ENCODE assay signal across 8 cellular contexts in genomic region chr12:8692573-8692972, GRCh38. TPM values are rescaled to one million over a fixed set of nuclear protein-coding genes. Genes with fewer than 3 reads are reported as not detected.
DNase-seq lines count a peak whose midpoint lies in the region; ATAC-seq, FAIRE-seq and TF ChIP-seq lines count a peak whose summit lies in the region.

No MANE protein-coding gene starts in this region.

- H3K4me3 Mint-ChIP-seq in activated naive CD8-positive, alpha-beta T cell treated with anti-CD3 and anti-CD28 coated beads, Interleukin-2, amount 50 U/mL, for 24 hours, result no peak overlapping the region

- H3K27ac Mint-ChIP-seq in activated naive CD8-positive, alpha-beta T cell treated with anti-CD3 and anti-CD28 coated beads, Interleukin-2, amount 50 U/mL, for 24 hours, result no peak overlapping the region

- CTCF ChIA-PET in K562 (lab: Yijun Ruan, JAX; ENCODE audit: low intra/inter-chr PET ratio), result no interaction called here

- DNase-seq in AG20443 (ENCODE audit: low spot score) (peak; percentile 37), NCI-H1105 (lab: John Stamatoyannopoulos, UW) (peak; percentile 32), K562 (ENCODE audit: extremely low read depth in 1 of 4, low spot score in 3 of 4) (peak in 2 of 4 experiments; percentile 34 to 51), ACHN (no peak)
- no peak for DNase-seq in activated naive CD8-positive, alpha-beta T cell treated with anti-CD3 and anti-CD28 coated beads, Interleukin-2, amount 50 U/mL, for 24 hours

- H3K4me3 ChIP-seq in K562 (no peak overlapping the region), thymus (ENCODE audit: low read length) (no peak overlapping the region)

- no peaks in the 10 kb centered on the region for H3K79me2 ChIP-seq in K562 (ENCODE audit: control insufficient read depth, insufficient read depth, low read length)

- no peaks in the 10 kb centered on the region for H4K20me1 ChIP-seq in K562 (replicated peaks; ENCODE audit: control insufficient read depth, insufficient read depth, low read length)

- peaks cover 14% of the 10 kb centered on the region for H3K4me1 Mint-ChIP-seq in activated naive CD8-positive, alpha-beta T cell treated with anti-CD3 and anti-CD28 coated beads, Interleukin-2, amount 50 U/mL, for 24 hours

- H3K36me3 Mint-ChIP-seq in activated naive CD8-positive, alpha-beta T cell treated with anti-CD3 and anti-CD28 coated beads, Interleukin-2, amount 50 U/mL, for 24 hours (ENCODE audit: low read depth), result no peaks in the 10 kb centered on the region

- 0% methylated on average over 5 of the region's 5 CpGs for WGBS in K562 (ENCODE audit: insufficient coverage, low coverage, missing lambda C conversion rate)
- WGBS in thymus, result 1% methylated on average over 5 of the region's 5 CpGs

- H3K9me1 ChIP-seq in K562 (ENCODE audit: control insufficient read depth, insufficient read depth, low read length), result no peaks in the 10 kb centered on the region

- TF ChIP-seq POLR2A in K562 (conservative IDR thresholded peaks at IDR 0.05), result no peak

- no peaks in the 10 kb centered on the region for H3K9me3 Mint-ChIP-seq in activated naive CD8-positive, alpha-beta T cell treated with anti-CD3 and anti-CD28 coated beads, Interleukin-2, amount 50 U/mL, for 24 hours

- no peak for FAIRE-seq in K562 (lab: Jason Lieb, UNC)

- no peaks in the 10 kb centered on the region for H3K9me3 ChIP-seq in K562 (replicated peaks; ENCODE audit: control insufficient read depth, insufficient read depth, low read depth, low read length)
- no peaks in the 10 kb centered on the region for H3K9me3 ChIP-seq in thymus (ENCODE audit: control insufficient read depth)

- no peaks in the 10 kb centered on the region for H3K36me3 ChIP-seq in K562 (ENCODE audit: control insufficient read depth, insufficient read depth, low read length)
- no peaks in the 10 kb centered on the region for H3K36me3 ChIP-seq in thymus (ENCODE audit: control insufficient read depth, insufficient read depth)

- ATAC-seq in K562, result peak; percentile 63
- ATAC-seq in activated naive CD8-positive, alpha-beta T cell treated with anti-CD3 and anti-CD28 coated beads, Interleukin-2, amount 50 U/mL, for 24 hours, result no peak
- ATAC-seq in GM18870 (IDR thresholded peaks at IDR 0.05; ENCODE audit: unreplicated experiment), result no peak

- intact Hi-C loops in K562 (cut with micrococcal nuclease), result no loop called here

- in situ Hi-C loops in K562 (cut with MboI), result no loop called here
- in situ Hi-C loops in ACHN (cut with HindIII; ENCODE audit: low pct_ligation_motif_present, low pct_unique_long_range_greater_than_20kb, low sequenced_read_pairs), result no loop called here

- H2AFZ ChIP-seq in K562 (ENCODE audit: low read depth, low read length), result peak overlapping the region; percentile 77

- H3K27me3 Mint-ChIP-seq in activated naive CD8-positive, alpha-beta T cell treated with anti-CD3 and anti-CD28 coated beads, Interleukin-2, amount 50 U/mL, for 24 hours, result peaks cover 9% of the 10 kb centered on the region

- no peak for TF ChIP-seq RAD21 in K562 (CRISPR knock-in tag; conservative IDR thresholded peaks at IDR 0.05 in 1 of 2, IDR thresholded peaks at IDR 0.05 in 1 of 2)

- peak overlapping the region; percentile 25; the same call in 1 of the 2 replicates for H3K4me2 ChIP-seq in K562 (ENCODE audit: insufficient read depth, low read length)

- BruUV-seq in K562 (replicated peaks; lab: Mats Ljungman, UMichigan), result no TSS peak

- POLR2A ChIA-PET in K562 (lab: Yijun Ruan, JAX), result interaction anchor here (0.8 kb wide), 1 partner anchor 162 kb away, joined by 4 read pairs; no protein-coding TSS in a partner anchor

- H3K4me1 ChIP-seq in K562 (replicated peaks in 1 of 2; ENCODE audit: control insufficient read depth in 2 of 2, insufficient read depth in 2 of 2, low read length in 2 of 2) (peaks cover 5 to 16% of the 10 kb centered on the region in 2 experiments), thymus (ENCODE audit: control insufficient read depth, insufficient read depth, low read length) (peaks cover 6% of the 10 kb centered on the region)

- H3K27me3 ChIP-seq in K562 (ENCODE audit: control insufficient read depth in 2 of 2, insufficient read depth in 2 of 2, low read length in 2 of 2), result no peaks in the 10 kb centered on the region
- H3K27me3 ChIP-seq in layer of hippocampus (ENCODE audit: control insufficient read depth, insufficient read depth, low read length), result no peaks in the 10 kb centered on the region
- H3K27me3 ChIP-seq in thymus (ENCODE audit: control insufficient read depth, insufficient read depth), result no peaks in the 10 kb centered on the region

- no peak for TF ChIP-seq CTCF in K562 (IDR thresholded peaks at IDR 0.05 in 2 of 3, conservative IDR thresholded peaks at IDR 0.05 in 1 of 3; ENCODE audit: insufficient read depth in 2 of 3, low read depth in 1 of 3, low read length in 3 of 3)

- no peak overlapping the region for H3K9ac ChIP-seq in K562 (ENCODE audit: insufficient read depth in 1 of 2, low read depth in 2 of 2, low read length in 2 of 2)

- no peak for TF ChIP-seq EP300 in K562 (IDR thresholded peaks at IDR 0.05; ENCODE audit: low read length)

- H3K27ac ChIP-seq in K562 (ENCODE audit: extremely low read depth, low read depth, low read length), result no peak overlapping the region; the same call in 2 of the 3 replicates
- peak overlapping the region; percentile 31 for H3K27ac ChIP-seq in layer of hippocampus (ENCODE audit: low read depth, low read length)
- H3K27ac ChIP-seq in thymus (ENCODE audit: low read depth), result peak overlapping the region; percentile 43

TF ChIP-seq in K562, 482 proteins besides CTCF, POLR2A, EP300 and RAD21 (continues in another document):
- TF ChIP-seq GATAD2A (IDR thresholded peaks at IDR 0.05), result 0 out of 2 replicates have a peak, but pooled peaks have one; percentile 9
- TF ChIP-seq ZNF77 (CRISPR knock-in tag; IDR thresholded peaks at IDR 0.05), result no peak
- no peak for TF ChIP-seq CGGBP1 (CRISPR knock-in tag; IDR thresholded peaks at IDR 0.05)
- no peak for TF ChIP-seq ETV6 (IDR thresholded peaks at IDR 0.05; ENCODE audit: borderline replicate concordance in 1 of 2, low read depth in 2 of 2, low read length in 1 of 2)
- no peak for TF ChIP-seq ETV6 (CRISPR knock-in tag; IDR thresholded peaks at IDR 0.05; ENCODE audit: borderline replicate concordance)
- TF ChIP-seq CREB3L1 (IDR thresholded peaks at IDR 0.05; ENCODE audit: borderline replicate concordance, low read depth), result no peak
- no peak for TF ChIP-seq JUN (IDR thresholded peaks at IDR 0.05; ENCODE audit: borderline replicate concordance, low read depth, low read length)
- TF ChIP-seq JUN (CRISPR knock-in tag; IDR thresholded peaks at IDR 0.05; ENCODE audit: borderline replicate concordance), result no peak

RNA-seq across cellular contexts. Expression of gene RIMKLB, which starts 5.2 kb away (rescaled TPM):
- total RNA-seq in K562 (2011; cell fraction: chromatin; rRNA removed; ENCODE audit: low replicate concordance), result 37.6 and 137 TPM in 2 replicates
- total RNA-seq in K562 (2011; cell fraction: nucleolus; rRNA removed), result 13.0 and 21.2 TPM in 2 replicates
- 43.9 and 65.5 TPM in 2 replicates for total RNA-seq in K562 (2011; cell fraction: nucleoplasm; rRNA removed)
- total RNA-seq in K562 (2014; rRNA removed), result 13.6 and 17.2 TPM in 2 replicates
- 19.8 and 24.5 TPM in 2 replicates for total RNA-seq in K562 (2014; rRNA removed; fragmentation: Illumina TruSeq; extraction: Trizol)
- 17.9 and 22.8 TPM in 2 replicates for total RNA-seq in K562 (2015; rRNA removed; fragmentation: Illumina TruSeq; extraction: Trizol)
- total RNA-seq in K562 (2021), result 13.8 and 17.0 TPM in 2 replicates
- polyA plus RNA-seq in K562 (2011; rRNA removed), result 19.5 and 21.8 TPM in 2 replicates
- polyA plus RNA-seq in K562 (2011; cell fraction: cytosol; rRNA removed), result 3.3 and 7.9 TPM in 2 replicates
- polyA plus RNA-seq in K562 (2011; cell fraction: nucleus; rRNA removed), result 66.7 and 90.7 TPM in 2 replicates
- polyA plus RNA-seq in K562 (2012), result 14.6 and 18.5 TPM in 2 replicates
- polyA plus RNA-seq in K562 (2014; fragmentation: Illumina TruSeq; extraction: Trizol), result 15.5 and 17.2 TPM in 2 replicates
- polyA plus RNA-seq in K562 (2014; fragmentation: Nextera tagmentation; extraction: Ambion mirVana), result 1 to 10 TPM; 6.5 to 9.1 TPM
- 16.4 and 18.3 TPM in 2 replicates for polyA plus RNA-seq in K562 (2014; rRNA removed)
- polyA minus RNA-seq in K562 (2011; rRNA and poly(A)+ RNA removed), result 55.1 and 69.0 TPM in 2 replicates
- 9.1 and 10.8 TPM in 2 replicates for polyA minus RNA-seq in K562 (2011; cell fraction: cytosol; rRNA and poly(A)+ RNA removed)
- 32.6 and 61.2 TPM in 2 replicates for polyA minus RNA-seq in K562 (2011; cell fraction: nucleus; rRNA and poly(A)+ RNA removed)
- 95.5 TPM for polyA plus RNA-seq in thymus

RNA-seq across cellular contexts. Expression of gene MFAP5, which starts 29.9 kb away (rescaled TPM):
- total RNA-seq in K562 (2011; cell fraction: chromatin; rRNA removed; ENCODE audit: low replicate concordance), result not detected in 2 replicates
- not detected in 2 replicates for total RNA-seq in K562 (2011; cell fraction: nucleolus; rRNA removed)
- not detected in 2 replicates for total RNA-seq in K562 (2011; cell fraction: nucleoplasm; rRNA removed)
- not detected in 2 replicates for total RNA-seq in K562 (2014; rRNA removed)
- not detected in 2 replicates for total RNA-seq in K562 (2014; rRNA removed; fragmentation: Illumina TruSeq; extraction: Trizol)
- total RNA-seq in K562 (2015; rRNA removed; fragmentation: Illumina TruSeq; extraction: Trizol), result not detected in 2 replicates
- not detected in 2 replicates for total RNA-seq in K562 (2021)
- polyA plus RNA-seq in K562 (2011; rRNA removed), result not detected in 2 replicates
- polyA plus RNA-seq in K562 (2011; cell fraction: cytosol; rRNA removed), result not detected in 2 replicates
- not detected in 2 replicates for polyA plus RNA-seq in K562 (2011; cell fraction: nucleus; rRNA removed)
- polyA plus RNA-seq in K562 (2012), result not detected in 2 replicates
- polyA plus RNA-seq in K562 (2014; fragmentation: Illumina TruSeq; extraction: Trizol), result not detected in 2 replicates
- not detected for polyA plus RNA-seq in K562 (2014; fragmentation: Nextera tagmentation; extraction: Ambion mirVana)
- not detected in 2 replicates for polyA plus RNA-seq in K562 (2014; rRNA removed)
- polyA minus RNA-seq in K562 (2011; rRNA and poly(A)+ RNA removed), result 0.18 TPM in 1 of 2 replicates, not detected in the other
- polyA minus RNA-seq in K562 (2011; cell fraction: cytosol; rRNA and poly(A)+ RNA removed), result not detected in 2 replicates
- polyA minus RNA-seq in K562 (2011; cell fraction: nucleus; rRNA and poly(A)+ RNA removed), result 0.67 and 1.7 TPM in 2 replicates
- 6.7 TPM for polyA plus RNA-seq in thymus

Comparison
In these comparisons a context has a peak if more than half of its experiments do, and no peak if none do; other contexts are left out.
1. DNase-seq: peak in AG20443 (single experiment) and NCI-H1105 (single experiment); none in ACHN (single experiment) and activated naive CD8-positive, alpha-beta T cell treated with anti-CD3 and anti-CD28 coated beads, Interleukin-2, amount 50 U/mL, for 24 hours (single experiment).